ENCODE assay signal across 11 cellular contexts in the genomic region with DNA sequence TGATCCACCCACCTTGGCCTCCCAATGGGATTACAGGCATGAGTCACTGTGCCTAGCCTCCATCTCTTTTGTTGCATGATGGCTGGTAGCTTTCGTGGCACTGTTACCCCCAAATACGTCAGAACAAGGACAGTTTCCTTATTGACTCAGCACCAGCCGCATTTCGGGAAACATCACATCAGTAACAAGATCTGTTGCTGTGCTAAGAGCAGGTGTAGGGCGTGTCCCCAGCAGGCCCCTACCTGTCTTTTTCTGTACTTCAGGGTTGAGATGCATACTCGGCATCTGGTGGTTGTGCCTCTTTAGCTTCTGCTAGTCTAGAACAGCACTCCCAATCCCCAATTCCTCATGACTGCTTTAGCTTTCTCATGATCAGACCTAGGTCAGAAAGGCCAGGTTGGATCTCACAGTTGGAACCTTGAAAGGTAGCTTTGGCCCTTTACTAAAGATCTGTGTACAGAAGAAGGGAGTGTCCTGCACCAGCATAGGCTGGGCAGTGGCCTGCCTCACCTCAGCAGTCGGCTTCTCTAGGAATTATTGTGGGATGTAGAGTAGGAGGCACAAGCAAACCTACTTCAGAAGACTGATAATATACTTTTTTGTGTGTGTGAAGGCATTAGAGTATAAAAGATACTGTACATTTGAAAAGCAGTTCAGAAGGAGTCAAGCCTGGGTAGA. TPM values are rescaled to one million over a fixed set of nuclear protein-coding genes. Genes with fewer than 3 reads are reported as not detected.
DNase-seq lines count a peak whose midpoint lies in the region; ATAC-seq lines count a peak whose summit lies in the region.
"Had no signal": no experiment of that assay in that cellular context is flagged by ENCODE, and none has a peak within 500 bp of the region (broad histone marks: within the 10 kb centered on the region; RNA-seq: fewer than 3 reads in every experiment).

No MANE protein-coding gene starts in this region.

- H3K27ac Mint-ChIP-seq in T-helper 17 cell (peak overlapping the region; percentile 87), memory B cell (peak overlapping the region; percentile 47), T-cell (peak overlapping the region in 1 of 2 donors; percentile 62), immature natural killer cell (peak overlapping the region in 1 of 6 donors; percentile 78)

- H3K4me3 Mint-ChIP-seq in T-helper 17 cell (no peak overlapping the region), memory B cell (no peak overlapping the region), T-cell (no peak overlapping the region), immature natural killer cell (no peak overlapping the region)

- H3K27me3 Mint-ChIP-seq in T-helper 17 cell (no peaks in the 10 kb centered on the region), memory B cell (no peaks in the 10 kb centered on the region), T-cell (no peaks in the 10 kb centered on the region), immature natural killer cell (ENCODE audit: low read depth in 3 of 3) (no peaks in the 10 kb centered on the region)

- POLR2A ChIA-PET in T-cell (lab: Charles Lee) = interaction anchor here in 1 of 2 donors (0.6 kb wide), 1 partner anchor 58 kb away, joined by 5 read pairs; no protein-coding TSS in a partner anchor

- H3K4me1 Mint-ChIP-seq in T-helper 17 cell (peaks cover 34% of the 10 kb centered on the region), memory B cell (peaks cover 6% of the 10 kb centered on the region), T-cell (peaks cover 12 to 34% (median 34%) of the 10 kb centered on the region in 3 donors), immature natural killer cell (peaks cover 11 to 26% of the 10 kb centered on the region in 2 donors)

- ATAC-seq in T-helper 17 cell = peak; percentile 41
- ATAC-seq in memory B cell (ENCODE audit: low read depth) = no peak
- no peak for ATAC-seq in T-cell (replicated peaks in 1 of 4)
- ATAC-seq in HG02870 (IDR thresholded peaks at IDR 0.05; ENCODE audit: unreplicated experiment) = no peak

- H3K36me3 Mint-ChIP-seq in T-helper 17 cell (ENCODE audit: low read depth) (peaks cover 4% of the 10 kb centered on the region), memory B cell (peaks cover 13% of the 10 kb centered on the region), T-cell (peaks cover 36% of the 10 kb centered on the region), immature natural killer cell (peaks cover 0 to 16% (median 4%) of the 10 kb centered on the region in 3 donors)

- no peaks in the 10 kb centered on the region for H3K9me3 ChIP-seq in T-helper 17 cell (ENCODE audit: control insufficient read depth, low read length, poor library complexity, severe bottlenecking)
- H3K9me3 ChIP-seq: esophagus muscularis mucosa had no signal

- peak; percentile 80 for DNase-seq in DMS153 (lab: John Stamatoyannopoulos, UW)
- no peak for DNase-seq in DMS153 treated with DMSO at 0.1 percent for 48 hours (lab: John Stamatoyannopoulos, UW; ENCODE audit: unreplicated experiment)
- peak; percentile 14 for DNase-seq in DMS79 (lab: John Stamatoyannopoulos, UW)
- DNase-seq in T-helper 17 cell = no peak
- no peak for DNase-seq in memory B cell (ENCODE audit: low spot score in 2 of 2)
- no peak for DNase-seq in T-cell
- no peak for DNase-seq in immature natural killer cell
- DNase-seq: NCI-H774, SIG-M5 had no signal

- H3K9me3 Mint-ChIP-seq in memory B cell (no peaks in the 10 kb centered on the region), T-cell (no peaks in the 10 kb centered on the region), immature natural killer cell (no peaks in the 10 kb centered on the region)

- CTCF ChIA-PET in T-cell (lab: Charles Lee) = interaction anchor here (0.6 to 1.4 kb wide), 2 partner anchors 58 to 215 kb away, joined by 3 to 5 read pairs; no protein-coding TSS in a partner anchor

RNA-seq across cellular contexts. Expression of a gene that starts 36.8 kb away (rescaled TPM):
- total RNA-seq in T-helper 17 cell (10 to 100 TPM; 55.0 to 62.2 TPM), T-cell (10 to 100 TPM; 40.8 to 55.3 (median 48.3) TPM)
- 1 to 10 TPM; 1.8 to 7.2 (median 4.4) TPM for polyA plus RNA-seq in immature natural killer cell

RNA-seq across cellular contexts. Expression of a gene that starts 52.0 kb away (rescaled TPM):
- total RNA-seq in T-helper 17 cell = 10 to 100 TPM; 34.4 to 41.4 TPM
- 10 to 100 TPM; 35.4 to 60.3 (median 53.5) TPM for total RNA-seq in T-cell
- polyA plus RNA-seq in immature natural killer cell = 10 to 100 TPM in 2 of 3 donors, 1 to 10 TPM in 1; 8.0 to 17.0 (median 10.6) TPM

Comparison
In these comparisons a context has a peak if more than half of its experiments do, and no peak if none do; other contexts are left out.
1. DNase-seq: peak in DMS153 (single experiment) and DMS79 (single experiment); none in DMS153 treated with DMSO at 0.1 percent for 48 hours (single experiment), T-helper 17 cell (0 of 3), memory B cell (0 of 2), T-cell (0 of 34) and immature natural killer cell (0 of 3).